In the genomic region with DNA sequence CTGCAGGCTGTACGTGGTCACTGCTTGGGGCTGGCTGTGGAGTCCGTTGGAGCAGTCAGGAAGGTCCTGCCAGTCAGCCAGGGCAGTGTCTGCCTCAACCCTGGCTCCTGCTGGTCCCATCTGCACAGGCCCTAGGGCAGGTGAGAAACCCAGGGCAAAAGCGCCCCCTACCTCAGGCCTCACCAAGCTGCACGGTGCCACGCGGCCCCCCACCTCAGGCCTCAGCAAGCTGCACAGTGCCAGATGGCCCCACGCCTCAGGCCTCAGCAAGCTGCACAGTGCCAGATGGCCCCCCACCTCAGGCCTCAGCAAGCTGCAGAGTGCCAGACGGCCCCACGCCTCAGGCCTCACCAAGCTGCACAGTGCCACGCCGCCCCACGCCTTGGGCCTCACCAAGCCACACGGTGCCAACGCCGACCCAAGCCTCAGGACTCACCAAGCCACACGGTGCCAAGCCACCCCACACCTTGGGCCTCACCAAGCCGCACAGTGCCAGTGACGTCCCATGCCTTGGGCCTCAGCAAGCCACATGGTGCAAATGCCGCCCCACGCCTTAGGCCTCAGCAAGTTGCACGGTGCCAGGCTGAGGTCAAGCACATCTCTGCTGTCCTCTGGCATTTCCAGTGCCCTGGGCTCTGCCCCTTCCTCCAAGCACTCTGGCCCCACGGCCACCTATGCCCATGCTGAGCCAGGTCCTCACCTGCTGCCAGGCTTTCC, we compare ENCODE assay signal across 9 cellular contexts. TPM values are rescaled to one million over a fixed set of nuclear protein-coding genes. Genes with fewer than 3 reads are reported as not detected.
DNase-seq lines count a peak whose midpoint lies in the region; ATAC-seq, FAIRE-seq and TF ChIP-seq lines count a peak whose summit lies in the region.
"Had no signal": no experiment of that assay in that cellular context is flagged by ENCODE, and none has a peak within 500 bp of the region (broad histone marks: within the 10 kb centered on the region; RNA-seq: fewer than 3 reads in every experiment).

No MANE protein-coding gene starts in this region.

- no peaks in the 10 kb centered on the region for H3K9me3 ChIP-seq in naive thymus-derived CD4-positive, alpha-beta T cell (ENCODE audit: control insufficient read depth in 2 of 3, low read length in 3 of 3)
- no peaks in the 10 kb centered on the region for H3K9me3 ChIP-seq in small intestine (ENCODE audit: control insufficient read depth, low read depth)

- peaks cover 36 to 61% of the 10 kb centered on the region in 2 donors for H3K4me1 ChIP-seq in naive thymus-derived CD4-positive, alpha-beta T cell (ENCODE audit: control insufficient read depth in 2 of 2, insufficient read depth in 2 of 2, low read length in 2 of 2)
- no peaks in the 10 kb centered on the region for H3K4me1 ChIP-seq in small intestine (ENCODE audit: control insufficient read depth in 2 of 2, insufficient read depth in 1 of 2, low read depth in 1 of 2, low read length in 1 of 2)

- peak; percentile 42 for TF ChIP-seq CTCF in GM12872 (IDR thresholded peaks at IDR 0.05; ENCODE audit: insufficient read depth, low read depth, low read length)

- no peaks in the 10 kb centered on the region for H3K27me3 ChIP-seq in naive thymus-derived CD4-positive, alpha-beta T cell (ENCODE audit: control insufficient read depth in 2 of 2, insufficient read depth in 2 of 2, low read length in 2 of 2)
- H3K27me3 ChIP-seq in small intestine (ENCODE audit: control insufficient read depth in 2 of 2, insufficient read depth in 2 of 2, low read length in 2 of 2), result no peaks in the 10 kb centered on the region

- peak overlapping the region; percentile 21 for H3K4me3 Mint-ChIP-seq in activated naive CD4-positive, alpha-beta T cell treated with anti-CD3 and anti-CD28 coated beads, Interleukin-2, amount 10 ng/mL, durations not matched to agents 7 days and 5 days
- peak overlapping the region; percentile 59 to 100 (median 98) for H3K4me3 Mint-ChIP-seq in naive thymus-derived CD4-positive, alpha-beta T cell

- no peaks in the 10 kb centered on the region for H3K27me3 Mint-ChIP-seq in activated naive CD4-positive, alpha-beta T cell treated with anti-CD3 and anti-CD28 coated beads, Interleukin-2, amount 10 ng/mL, durations not matched to agents 7 days and 5 days
- H3K27me3 Mint-ChIP-seq in naive thymus-derived CD4-positive, alpha-beta T cell, result peaks cover 0 to 3% (median 0%) of the 10 kb centered on the region in 5 donors

- H3K4me1 Mint-ChIP-seq in activated naive CD4-positive, alpha-beta T cell treated with anti-CD3 and anti-CD28 coated beads, Interleukin-2, amount 10 ng/mL, durations not matched to agents 7 days and 5 days, result peaks cover 80% of the 10 kb centered on the region
- H3K4me1 Mint-ChIP-seq in naive thymus-derived CD4-positive, alpha-beta T cell, result peaks cover 48 to 74% (median 59%) of the 10 kb centered on the region in 7 donors

- peak; percentile 24 for DNase-seq in NCI-H446 treated with DMSO at 0.1 percent for 48 hours (lab: John Stamatoyannopoulos, UW)
- DNase-seq in activated naive CD4-positive, alpha-beta T cell treated with anti-CD3 and anti-CD28 coated beads, Interleukin-2, amount 10 ng/mL, durations not matched to agents 7 days and 5 days, result peak; percentile 54
- peak in 4 of 9 donors; percentile 33 to 50 (median 50) for DNase-seq in naive thymus-derived CD4-positive, alpha-beta T cell
- DNase-seq in small intestine, result no peak
- DNase-seq in effector CD4-positive, alpha-beta T cell, result no peak
- no peak for DNase-seq in 8988T
- no peak for DNase-seq in NCI-H748 treated with DMSO at 0.1 percent for 48 hours (lab: John Stamatoyannopoulos, UW)

- H3K27ac ChIP-seq in naive thymus-derived CD4-positive, alpha-beta T cell (ENCODE audit: low read depth, low read length), result peak overlapping the region; percentile 84
- no peak overlapping the region for H3K27ac ChIP-seq in small intestine (ENCODE audit: low read depth in 1 of 2, low read length in 1 of 2)
- H3K27ac ChIP-seq: epithelial cell of prostate had no signal

- no peak for FAIRE-seq in small intestine (lab: Jason Lieb, UNC)

- peaks cover 0 to 90% (median 17%) of the 10 kb centered on the region in 3 experiments for H3K36me3 ChIP-seq in naive thymus-derived CD4-positive, alpha-beta T cell (ENCODE audit: control insufficient read depth in 2 of 3, insufficient read depth in 3 of 3, low read length in 3 of 3)
- H3K36me3 ChIP-seq in small intestine (ENCODE audit: control insufficient read depth in 2 of 2, insufficient read depth in 2 of 2, low read length in 2 of 2), result no peaks in the 10 kb centered on the region

- H3K9me3 Mint-ChIP-seq in activated naive CD4-positive, alpha-beta T cell treated with anti-CD3 and anti-CD28 coated beads, Interleukin-2, amount 10 ng/mL, durations not matched to agents 7 days and 5 days, result no peaks in the 10 kb centered on the region
- H3K9me3 Mint-ChIP-seq in naive thymus-derived CD4-positive, alpha-beta T cell, result no peaks in the 10 kb centered on the region

- peaks cover 69% of the 10 kb centered on the region for H3K36me3 Mint-ChIP-seq in activated naive CD4-positive, alpha-beta T cell treated with anti-CD3 and anti-CD28 coated beads, Interleukin-2, amount 10 ng/mL, durations not matched to agents 7 days and 5 days
- peaks cover 11 to 38% (median 33%) of the 10 kb centered on the region in 5 donors for H3K36me3 Mint-ChIP-seq in naive thymus-derived CD4-positive, alpha-beta T cell

- 82 to 91% (median 88%) methylated on average over 18 to 22 of the region's 22 CpGs for WGBS in small intestine, 3 donors

- no peak overlapping the region for H3K4me3 ChIP-seq in naive thymus-derived CD4-positive, alpha-beta T cell (ENCODE audit: low read length)
- no peak overlapping the region for H3K4me3 ChIP-seq in small intestine (ENCODE audit: low read depth in 1 of 2, low read length in 2 of 2)

- POLR2A ChIA-PET in naive thymus-derived CD4-positive, alpha-beta T cell (lab: Charles Lee), result interaction anchor here (0.5 to 2.3 kb wide), 9 partner anchors 8 to 1400 kb away, joined by 3 to 15 read pairs (median 4); a partner anchor contains a TSS

- ATAC-seq in naive thymus-derived CD4-positive, alpha-beta T cell, result peak; percentile 39

- CTCF ChIA-PET in activated naive CD4-positive, alpha-beta T cell treated with anti-CD3 and anti-CD28 coated beads, Interleukin-2, amount 10 ng/mL, durations not matched to agents 7 days and 5 days (lab: Charles Lee), result interaction anchor here (1.1 kb wide), 1 partner anchor 36 kb away, joined by 3 read pairs; no protein-coding TSS in a partner anchor
- CTCF ChIA-PET in naive thymus-derived CD4-positive, alpha-beta T cell (lab: Charles Lee), result interaction anchor here (0.6 to 1.4 kb wide), 3 partner anchors 13 to 162 kb away, joined by 3 to 6 read pairs (median 4); no protein-coding TSS in a partner anchor

- peak overlapping the region; percentile 86 for H3K27ac Mint-ChIP-seq in activated naive CD4-positive, alpha-beta T cell treated with anti-CD3 and anti-CD28 coated beads, Interleukin-2, amount 10 ng/mL, durations not matched to agents 7 days and 5 days
- H3K27ac Mint-ChIP-seq in naive thymus-derived CD4-positive, alpha-beta T cell, result peak overlapping the region in 8 of 9 donors; percentile 49 to 95 (median 92)

- intact Hi-C loops in naive thymus-derived CD4-positive, alpha-beta T cell (cut with micrococcal nuclease), result loop anchor here (1.0 to 10.0 kb wide), 4 partner anchors 46 to 177 kb away; a partner anchor contains a TSS

RNA-seq across cellular contexts. Expression of a gene that starts 5.5 kb away (rescaled TPM):
- 100 to 1,000 TPM in 2 of 5 experiments, 10 to 100 TPM in 3; 26.3 to 162 (median 47.5) TPM for total RNA-seq in naive thymus-derived CD4-positive, alpha-beta T cell
- 100 to 1,000 TPM; 152 to 186 TPM for polyA plus RNA-seq in naive thymus-derived CD4-positive, alpha-beta T cell
- polyA plus RNA-seq in small intestine, result 10 to 100 TPM in 1 of 3 donors, 1 to 10 TPM in 2; 1.6 to 23.8 (median 7.8) TPM

RNA-seq across cellular contexts. Expression of a gene that starts 45.8 kb away (rescaled TPM):
- 10 to 100 TPM; 46.9 to 58.9 (median 50.3) TPM for total RNA-seq in naive thymus-derived CD4-positive, alpha-beta T cell
- polyA plus RNA-seq in naive thymus-derived CD4-positive, alpha-beta T cell, result 10 to 100 TPM; 10.5 to 18.7 TPM
- 10 to 100 TPM; 41.3 to 50.3 (median 41.4) TPM for polyA plus RNA-seq in small intestine

RNA-seq across cellular contexts. Expression of a gene that starts 50.2 kb away (rescaled TPM):
- total RNA-seq in naive thymus-derived CD4-positive, alpha-beta T cell, result under 1 TPM in 2 of 5 experiments, not detected in 3; 0.24 to 0.64 TPM
- not detected for polyA plus RNA-seq in naive thymus-derived CD4-positive, alpha-beta T cell
- polyA plus RNA-seq in small intestine, result under 1 TPM in 1 of 3 donors, not detected in 2; 0.07 TPM

Comparison
In these comparisons a context has a peak if more than half of its experiments do, and no peak if none do; other contexts are left out.
1. DNase-seq: peak in NCI-H446 treated with DMSO at 0.1 percent for 48 hours (single experiment) and activated naive CD4-positive, alpha-beta T cell treated with anti-CD3 and anti-CD28 coated beads, Interleukin-2, amount 10 ng/mL, durations not matched to agents 7 days and 5 days (single experiment); none in small intestine (single experiment), effector CD4-positive, alpha-beta T cell (single experiment), 8988T (single experiment) and NCI-H748 treated with DMSO at 0.1 percent for 48 hours (single experiment).
2. RNA of a gene that starts 5.5 kb away (polyA plus RNA-seq): 152 to 186 TPM in naive thymus-derived CD4-positive, alpha-beta T cell; 1.6 to 23.8 TPM in small intestine; every median in the first group is over 4 times any median in the second.